In genomic region chr7:102320601-102321350, GRCh38 we compare ENCODE assay signal across 31 cellular contexts. TPM values are rescaled to one million over a fixed set of nuclear protein-coding genes. Genes with fewer than 3 reads are reported as not detected.
A peak's percentile ranks its signal among the peaks of the same experiment; 100 is the strongest.
DNase-seq lines count a peak whose midpoint lies in the region; ATAC-seq and TF ChIP-seq lines count a peak whose summit lies in the region.
"Had no signal": no experiment of that assay in that cellular context is flagged by ENCODE, and none has a peak within 500 bp of the region (broad histone marks: within the 10 kb centered on the region; RNA-seq: fewer than 3 reads in every experiment).

No MANE protein-coding gene starts in this region.

- no peaks in the 10 kb centered on the region for H3K9me2 ChIP-seq in Karpas-422 (replicated peaks; ENCODE audit: insufficient read depth, low read length)

- no peak overlapping the region for H2BK12ac ChIP-seq in mesenchymal stem cell (ENCODE audit: low read length in 2 of 2)

- no peak overlapping the region for H2BK5ac ChIP-seq in mesenchymal stem cell (ENCODE audit: low read depth, low read length, poor library complexity, severe bottlenecking)

- H4K20me1 ChIP-seq in Karpas-422 (ENCODE audit: insufficient read depth, low read depth, low read length) = peaks cover 19% of the 10 kb centered on the region; the same call in 1 of the 2 replicates

- no peak overlapping the region for H3K9ac ChIP-seq in Karpas-422 (ENCODE audit: low read length)
- H3K9ac ChIP-seq in mesenchymal stem cell (ENCODE audit: low read length) = no peak overlapping the region

- H2AFZ ChIP-seq in Karpas-422 (ENCODE audit: low read length) (no peak overlapping the region), mesenchymal stem cell (ENCODE audit: low read depth, low read length) (no peak overlapping the region)

- H3K27me3 ChIP-seq in Karpas-422 (ENCODE audit: low read length) (no peaks in the 10 kb centered on the region), mesenchymal stem cell (ENCODE audit: control insufficient read depth in 1 of 2, insufficient read depth in 1 of 2, low read length in 2 of 2) (peaks cover 0 to 35% of the 10 kb centered on the region in 2 experiments), foreskin keratinocyte (peaks cover 21% of the 10 kb centered on the region)
- H3K27me3 ChIP-seq: breast epithelium, MG63, SJSA1 had no signal

- H3K36me3 ChIP-seq in Karpas-422 (ENCODE audit: insufficient read depth, low read length) (peaks cover 35% of the 10 kb centered on the region), mesenchymal stem cell (ENCODE audit: control insufficient read depth in 1 of 2, insufficient read depth in 2 of 2, low read depth in 1 of 2, low read length in 2 of 2) (peaks cover 0 to 16% of the 10 kb centered on the region in 2 experiments)
- H3K36me3 ChIP-seq: breast epithelium, MG63 had no signal

- DNase-seq in AG08395 (ENCODE audit: low spot score) (peak; percentile 1), GM10266 (ENCODE audit: extremely low spot score) (peak; percentile 18), Karpas-422 (peak; percentile 39), mesenchymal stem cell (no peak), GOT3 (lab: John Stamatoyannopoulos, UW) (no peak), foreskin keratinocyte (no peak)
- DNase-seq in activated CD4-positive, CD25-positive, alpha-beta regulatory T cell (lab: John Stamatoyannopoulos, UW) = no peak
- DNase-seq: ACHN; CD4-positive, alpha-beta memory T cell; DMS79 treated with DMSO at 0.1 percent for 48 hours; hypothalamus; MG63; NCI-H1436; NCI-H526 treated with DMSO at 0.1 percent for 48 hours; OCI-M1; stimulated activated CD4-positive, alpha-beta T cell treated with anti-CD3 and anti-CD28 coated beads, Interleukin-4, amount 100 ng/mL, for 4 hours; substantia nigra; T-helper 9 cell had no signal

- 79% methylated on average over 31 of the region's 37 CpGs for WGBS in mesenchymal stem cell

- ATAC-seq in GM18858 (IDR thresholded peaks at IDR 0.05; ENCODE audit: unreplicated experiment) (no peak), foreskin keratinocyte (no peak)
- ATAC-seq: activated CD4-positive, CD25-positive, alpha-beta regulatory T cell treated with anti-CD3 and anti-CD28 coated beads, Interleukin-2, amount 50 U/mL, for 24 hours had no signal

- H4K8ac ChIP-seq in mesenchymal stem cell (ENCODE audit: low read length) = peak overlapping the region; percentile 43

- H4K91ac ChIP-seq in mesenchymal stem cell (ENCODE audit: low read length) = no peak overlapping the region

- H2AK5ac ChIP-seq in mesenchymal stem cell (ENCODE audit: low read length, severe bottlenecking) = no peak overlapping the region

- no peaks in the 10 kb centered on the region for H3K79me1 ChIP-seq in mesenchymal stem cell (replicated peaks; ENCODE audit: low read length, poor library complexity, severe bottlenecking)

- no peak overlapping the region for H3K4ac ChIP-seq in mesenchymal stem cell (ENCODE audit: low read depth in 1 of 2, low read length in 2 of 2)

- no peak overlapping the region for H2BK15ac ChIP-seq in mesenchymal stem cell (ENCODE audit: low read depth, poor library complexity, severe bottlenecking)

- TF ChIP-seq CTCF in GM10266 (IDR thresholded peaks at IDR 0.05; ENCODE audit: control insufficient read depth, insufficient read depth, low read depth, missing control alignments) (no peak), foreskin keratinocyte (conservative IDR thresholded peaks at IDR 0.05) (no peak)

- H3K4me1 ChIP-seq in Karpas-422 (ENCODE audit: low read length) = peaks cover 11% of the 10 kb centered on the region
- peaks cover 14% of the 10 kb centered on the region for H3K4me1 ChIP-seq in mesenchymal stem cell (ENCODE audit: control insufficient read depth, insufficient read depth, low read depth, low read length)
- H3K4me1 ChIP-seq in foreskin keratinocyte = no peaks in the 10 kb centered on the region
- H3K4me1 ChIP-seq: breast epithelium had no signal

- H3K9me3 ChIP-seq in Karpas-422 (ENCODE audit: low read length) (no peaks in the 10 kb centered on the region), mesenchymal stem cell (ENCODE audit: control insufficient read depth, low read length) (no peaks in the 10 kb centered on the region)
- H3K9me3 ChIP-seq: breast epithelium, MG63, SJSA1 had no signal

- no peak overlapping the region for H3K4me2 ChIP-seq in Karpas-422 (ENCODE audit: low read depth, low read length, poor library complexity, severe bottlenecking)
- H3K4me2 ChIP-seq in mesenchymal stem cell (ENCODE audit: low read length, poor library complexity, severe bottlenecking) = no peak overlapping the region

- H3K79me2 ChIP-seq in Karpas-422 (ENCODE audit: low read length) = no peaks in the 10 kb centered on the region

- H2BK120ac ChIP-seq in mesenchymal stem cell (ENCODE audit: low read depth, low read length) = no peak overlapping the region

- H3K27ac ChIP-seq in Karpas-422 (ENCODE audit: low read length) (no peak overlapping the region), mesenchymal stem cell (ENCODE audit: low read length, poor library complexity, severe bottlenecking) (no peak overlapping the region), foreskin keratinocyte (no peak overlapping the region)
- H3K27ac ChIP-seq: breast epithelium, SJSA1 had no signal

- peak overlapping the region in 1 of 2 experiments; percentile 80 for H3K14ac ChIP-seq in mesenchymal stem cell (ENCODE audit: low read length in 2 of 2)

- H3K23ac ChIP-seq in mesenchymal stem cell (ENCODE audit: low read length in 2 of 2) = peak overlapping the region in 1 of 2 experiments; percentile 54

- H3K4me3 ChIP-seq in Karpas-422 (ENCODE audit: low read length) = no peak overlapping the region
- H3K4me3 ChIP-seq in mesenchymal stem cell (ENCODE audit: insufficient read depth in 1 of 2, low read depth in 1 of 2, low read length in 2 of 2) = no peak overlapping the region
- H3K4me3 ChIP-seq: MG63, SJSA1 had no signal

- H3K18ac ChIP-seq in mesenchymal stem cell (ENCODE audit: low read depth in 1 of 2, low read length in 2 of 2) = no peak overlapping the region

RNA-seq across cellular contexts. Expression of gene SH2B2, which starts 34.1 kb away (rescaled TPM):
- 22.4 and 39.2 TPM in 2 replicates for total RNA-seq in Karpas-422 (2014; rRNA removed; shearing (Covaris generic); ENCODE audit: low replicate concordance)
- polyA plus RNA-seq in mesenchymal stem cell (2013, experiment 1 of 2) = 2.3 TPM
- polyA plus RNA-seq in mesenchymal stem cell (2013, experiment 2 of 2) = 1.9 TPM
- 0.35 and 0.41 TPM in 2 replicates for total RNA-seq in foreskin keratinocyte
- polyA plus RNA-seq in foreskin keratinocyte = 0.45 and 0.48 TPM in 2 replicates

RNA-seq across cellular contexts. Expression of gene SPDYE6, which starts 35.5 kb away (rescaled TPM):
- total RNA-seq in Karpas-422 (2014; rRNA removed; shearing (Covaris generic); ENCODE audit: low replicate concordance) = not detected in 2 replicates
- polyA plus RNA-seq in mesenchymal stem cell (2013, experiment 1 of 2) = not detected
- polyA plus RNA-seq in mesenchymal stem cell (2013, experiment 2 of 2) = not detected
- total RNA-seq in foreskin keratinocyte = not detected in 2 replicates
- polyA plus RNA-seq in foreskin keratinocyte = not detected in 2 replicates
- total RNA-seq: activated T-helper 2 cell treated with anti-CD3 and anti-CD28 coated beads, Interferon-gamma antibody, Interleukin-2, Interleukin-4, amounts not matched to agents 10 μg/mL and 5 μg/mL and 100 μg/mL, durations not matched to agents 14 hours and 24 hours and 36 hours; CD4-positive, alpha-beta memory T cell; dermis blood vessel endothelial cell; fibroblast of villous mesenchyme; H4; kidney epithelial cell; mesothelial cell of epicardium; progenitor cell of endocrine pancreas; SJSA1; skeletal muscle tissue had no signal
- polyA plus RNA-seq: HepG2 had no signal

Comparison
In these comparisons a context has a peak if more than half of its experiments do, and no peak if none do; other contexts are left out.
1. DNase-seq: peak in AG08395 (single experiment), GM10266 (single experiment) and Karpas-422 (single experiment); none in mesenchymal stem cell (single experiment), GOT3 (single experiment), activated CD4-positive, CD25-positive, alpha-beta regulatory T cell (0 of 4) and foreskin keratinocyte (0 of 2).
2. RNA of gene SH2B2, which starts 34.1 kb away (total RNA-seq): 22.4 to 39.2 TPM in Karpas-422; 0.35 to 0.41 TPM in foreskin keratinocyte; every median in the first group is over 10 times any median in the second.